In genomic region chr2:88738271-88738670, GRCh38 we compare ENCODE assay signal across 15 cellular contexts. TPM values are rescaled to one million over a fixed set of nuclear protein-coding genes. Genes with fewer than 3 reads are reported as not detected.
DNase-seq lines count a peak whose midpoint lies in the region; ATAC-seq and TF ChIP-seq lines count a peak whose summit lies in the region.
"Had no signal": no experiment of that assay in that cellular context is flagged by ENCODE, and none has a peak within 500 bp of the region (broad histone marks: within the 10 kb centered on the region; RNA-seq: fewer than 3 reads in every experiment).

No MANE protein-coding gene starts in this region.

- peaks cover 68% of the 10 kb centered on the region for H3K4me1 ChIP-seq in left ventricle myocardium inferior
- H3K4me1 ChIP-seq in subcutaneous abdominal adipose tissue (ENCODE audit: control insufficient read depth in 5 of 5, insufficient read depth in 5 of 5, low read length in 5 of 5): peaks cover 6 to 45% (median 31%) of the 10 kb centered on the region in 5 donors
- H3K4me1 ChIP-seq: neural progenitor cell had no signal

- H3K9ac ChIP-seq in subcutaneous abdominal adipose tissue (ENCODE audit: low read length in 5 of 5): no peak overlapping the region
- H3K9ac ChIP-seq: neural progenitor cell had no signal

- ATAC-seq in left cardiac atrium (no peak), HG03439 (IDR thresholded peaks at IDR 0.05; ENCODE audit: unreplicated experiment) (no peak)
- ATAC-seq in stimulated activated naive CD8-positive, alpha-beta T cell treated with anti-CD3 and anti-CD28 coated beads, Interleukin-15, amount 100 ng/mL, for 72 hours: no peak
- ATAC-seq: GM23338, SK-N-SH treated with all-trans-retinoic acid at 6 μM for 48 hours had no signal

- DNase-seq in left ventricle myocardium inferior (no peak), left cardiac atrium (no peak), astrocyte of the hippocampus (ENCODE audit: low read depth, low spot score) (peak; percentile 79), foreskin fibroblast (peak; percentile 24 to 43), superior temporal gyrus (ENCODE audit: extremely low spot score) (no peak)
- DNase-seq in stimulated activated naive CD8-positive, alpha-beta T cell treated with anti-CD3 and anti-CD28 coated beads, Interleukin-15, amount 100 ng/mL, for 72 hours: no peak
- DNase-seq: activated naive CD4-positive, alpha-beta T cell treated with Interleukin-2 at 50 U/mL for 16 hours; NCI-H1436 treated with DMSO at 0.1 percent for 48 hours had no signal

- H3K27me3 Mint-ChIP-seq in stimulated activated naive CD8-positive, alpha-beta T cell treated with anti-CD3 and anti-CD28 coated beads, Interleukin-15, amount 100 ng/mL, for 72 hours: no peaks in the 10 kb centered on the region
- H3K27me3 Mint-ChIP-seq: central memory CD8-positive, alpha-beta T cell had no signal

- H3K4me3 Mint-ChIP-seq in stimulated activated naive CD8-positive, alpha-beta T cell treated with anti-CD3 and anti-CD28 coated beads, Interleukin-15, amount 100 ng/mL, for 72 hours: no peak overlapping the region
- H3K4me3 Mint-ChIP-seq: central memory CD8-positive, alpha-beta T cell; GM23338; neural progenitor cell had no signal

- no peak overlapping the region for H3K4me3 ChIP-seq in left ventricle myocardium inferior
- H3K4me3 ChIP-seq in foreskin fibroblast (ENCODE audit: low read depth in 1 of 2, low read length in 2 of 2): no peak overlapping the region
- no peak overlapping the region for H3K4me3 ChIP-seq in subcutaneous abdominal adipose tissue (ENCODE audit: low read depth in 1 of 5, low read length in 5 of 5)
- H3K4me3 ChIP-seq: GM23338, neural progenitor cell, skin epidermis had no signal

- H3K27ac Mint-ChIP-seq in stimulated activated naive CD8-positive, alpha-beta T cell treated with anti-CD3 and anti-CD28 coated beads, Interleukin-15, amount 100 ng/mL, for 72 hours: no peak overlapping the region
- H3K27ac Mint-ChIP-seq: GM23338, neural progenitor cell had no signal

- TF ChIP-seq CTCF in left ventricle myocardium inferior (IDR thresholded peaks at IDR 0.05; ENCODE audit: borderline replicate concordance) (no peak), foreskin fibroblast (IDR thresholded peaks at IDR 0.05; ENCODE audit: low read depth, low read length) (no peak)

- H3K27me3 ChIP-seq in left ventricle myocardium inferior (ENCODE audit: low read depth) (no peaks in the 10 kb centered on the region), subcutaneous abdominal adipose tissue (ENCODE audit: control insufficient read depth in 5 of 5, insufficient read depth in 4 of 5, low read length in 5 of 5) (no peaks in the 10 kb centered on the region)
- H3K27me3 ChIP-seq: neural progenitor cell had no signal

- H3K9me3 ChIP-seq in left ventricle myocardium inferior (replicated peaks): no peaks in the 10 kb centered on the region
- no peaks in the 10 kb centered on the region for H3K9me3 ChIP-seq in subcutaneous abdominal adipose tissue (ENCODE audit: control insufficient read depth in 5 of 5, low read length in 5 of 5)

- intact Hi-C loops in left ventricle myocardium inferior (cut with micrococcal nuclease) (no loop called here), left cardiac atrium (cut with DNase I) (no loop called here)

- H3K9me3 Mint-ChIP-seq in stimulated activated naive CD8-positive, alpha-beta T cell treated with anti-CD3 and anti-CD28 coated beads, Interleukin-15, amount 100 ng/mL, for 72 hours: peaks cover 1 to 4% of the 10 kb centered on the region in 2 donors
- H3K9me3 Mint-ChIP-seq: central memory CD8-positive, alpha-beta T cell had no signal

- peaks cover 14% of the 10 kb centered on the region for H3K4me1 Mint-ChIP-seq in stimulated activated naive CD8-positive, alpha-beta T cell treated with anti-CD3 and anti-CD28 coated beads, Interleukin-15, amount 100 ng/mL, for 72 hours
- H3K4me1 Mint-ChIP-seq: neural progenitor cell had no signal

- peak overlapping the region; percentile 86 for H3K27ac ChIP-seq in left ventricle myocardium inferior (replicated peaks)
- peak overlapping the region; percentile 71 for H3K27ac ChIP-seq in subcutaneous abdominal adipose tissue (ENCODE audit: low read depth, low read length)
- H3K27ac ChIP-seq: neural progenitor cell had no signal

- H3K36me3 ChIP-seq in left ventricle myocardium inferior (peaks cover 15% of the 10 kb centered on the region), subcutaneous abdominal adipose tissue (ENCODE audit: control insufficient read depth in 5 of 5, insufficient read depth in 5 of 5, low read length in 5 of 5) (peaks cover 26 to 53% (median 41%) of the 10 kb centered on the region in 5 donors)

RNA-seq across cellular contexts. Expression of gene RPIA, which starts 46.8 kb away (rescaled TPM):
- total RNA-seq in left ventricle myocardium inferior: 18.0 TPM
- total RNA-seq in left cardiac atrium: 10 to 100 TPM; 13.7 to 17.0 TPM

Comparison
In these comparisons a context has a peak if more than half of its experiments do, and no peak if none do; other contexts are left out.
1. DNase-seq: peak in astrocyte of the hippocampus (single experiment) and foreskin fibroblast (2 of 2); none in left ventricle myocardium inferior (single experiment), left cardiac atrium (single experiment), stimulated activated naive CD8-positive, alpha-beta T cell treated with anti-CD3 and anti-CD28 coated beads, Interleukin-15, amount 100 ng/mL, for 72 hours (0 of 2) and superior temporal gyrus (single experiment).